Comparison of ENCODE assay signal across 23 cellular contexts in the genomic region with DNA sequence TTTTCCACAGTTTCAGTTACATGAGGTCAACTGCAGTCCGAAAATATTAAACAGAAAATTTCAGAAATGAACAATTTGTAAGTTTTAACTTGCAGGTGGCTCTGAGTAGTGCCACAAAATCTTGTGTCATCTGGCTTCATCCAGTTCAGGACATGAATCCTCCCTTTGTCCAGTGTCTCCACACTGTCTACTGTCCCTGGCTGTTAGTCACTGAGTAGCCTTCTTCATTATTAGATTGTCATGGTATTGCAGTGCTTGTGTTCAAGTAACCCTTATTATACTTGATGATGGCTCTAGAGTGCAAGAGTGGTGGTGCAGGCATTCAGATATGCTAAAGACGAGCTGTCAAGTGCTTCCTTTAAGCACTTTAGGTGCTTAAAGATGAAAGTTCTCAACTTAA.
DNase-seq lines count a peak whose midpoint lies in the region; ATAC-seq and TF ChIP-seq lines count a peak whose summit lies in the region.
"Had no signal": no experiment of that assay in that cellular context is flagged by ENCODE, and none has a peak within 500 bp of the region (broad histone marks: within the 10 kb centered on the region; RNA-seq: fewer than 3 reads in every experiment).

No MANE protein-coding gene starts in this region.

- H3K18ac ChIP-seq in neuronal stem cell (ENCODE audit: low read length): no peak overlapping the region

- CTCF ChIA-PET in PC-3 (lab: Charles Lee): interaction anchor here (1.0 kb wide), 1 partner anchor 13 kb away, joined by 12 read pairs; no protein-coding TSS in a partner anchor

- H3K4me1 ChIP-seq in PC-3 (ENCODE audit: insufficient read depth, low read length) (peaks cover 17% of the 10 kb centered on the region), foreskin keratinocyte (peaks cover 4% of the 10 kb centered on the region), neuronal stem cell (ENCODE audit: control insufficient read depth in 2 of 2, insufficient read depth in 1 of 2, low read depth in 1 of 2, low read length in 2 of 2) (peaks cover 0 to 7% of the 10 kb centered on the region in 2 donors)
- H3K4me1 ChIP-seq: adrenal gland, colonic mucosa, spleen had no signal

- H3K36me3 ChIP-seq in PC-3 (ENCODE audit: low read depth, low read length): no peaks in the 10 kb centered on the region
- H3K36me3 ChIP-seq in neuronal stem cell (replicated peaks in 1 of 2; ENCODE audit: control insufficient read depth in 2 of 2, insufficient read depth in 2 of 2, low read length in 2 of 2): no peaks in the 10 kb centered on the region
- H3K36me3 ChIP-seq: adrenal gland, colonic mucosa, spleen had no signal

- H3K9me2 ChIP-seq in PC-3 (replicated peaks; ENCODE audit: low read length): no peaks in the 10 kb centered on the region

- H2BK120ac ChIP-seq in neuronal stem cell (ENCODE audit: low read depth, low read length): no peak overlapping the region

- no peak overlapping the region for H3K14ac ChIP-seq in neuronal stem cell (ENCODE audit: low read length)

- H3K79me1 ChIP-seq in neuronal stem cell (ENCODE audit: low read depth, low read length): no peaks in the 10 kb centered on the region

- H2BK12ac ChIP-seq in neuronal stem cell (ENCODE audit: low read length): no peak overlapping the region

- no peak overlapping the region for H3K4me3 ChIP-seq in PC-3 (ENCODE audit: low read length)
- no peak overlapping the region for H3K4me3 ChIP-seq in neuronal stem cell (ENCODE audit: low read length in 2 of 2)
- H3K4me3 ChIP-seq: adrenal gland, colonic mucosa, GM23338, spleen, transverse colon had no signal

- no peak overlapping the region for H3K23ac ChIP-seq in neuronal stem cell (ENCODE audit: low read depth, low read length, poor library complexity)

- no peak overlapping the region for H4K8ac ChIP-seq in neuronal stem cell (ENCODE audit: low read depth, low read length)

- no peak for TF ChIP-seq CTCF in PC-3 (conservative IDR thresholded peaks at IDR 0.05; ENCODE audit: low read depth, low read length)
- no peak for TF ChIP-seq CTCF in foreskin keratinocyte (conservative IDR thresholded peaks at IDR 0.05)

- H4K20me1 ChIP-seq in PC-3 (ENCODE audit: low read length): no peaks in the 10 kb centered on the region

- H3K4me2 ChIP-seq in PC-3 (ENCODE audit: low read length): peak overlapping the region; percentile 46
- H3K4me2 ChIP-seq in neuronal stem cell (ENCODE audit: insufficient read depth, low read length, poor library complexity, severe bottlenecking): no peak overlapping the region
- H3K4me2 ChIP-seq: GM23338 had no signal

- H3K27me3 ChIP-seq in PC-3 (ENCODE audit: low read length) (no peaks in the 10 kb centered on the region), foreskin keratinocyte (no peaks in the 10 kb centered on the region), neuronal stem cell (ENCODE audit: control insufficient read depth in 3 of 3, insufficient read depth in 3 of 3, low read depth in 1 of 3, low read length in 3 of 3) (no peaks in the 10 kb centered on the region)
- H3K27me3 ChIP-seq: adrenal gland, colonic mucosa, transverse colon had no signal

- no CpG with 5 or more reads among the region's 2 CpGs for WGBS in neuronal stem cell (ENCODE audit: extremely low coverage in 2 of 2, insufficient read length in 2 of 2, insufficient replicate concordance in 1 of 2), 2 donors

- H2BK5ac ChIP-seq in neuronal stem cell (ENCODE audit: low read length): no peak overlapping the region

- no TSS peak for BruUV-seq in PC-3 (replicated peaks; lab: Mats Ljungman, UMichigan)

- no peaks in the 10 kb centered on the region for H3K79me2 ChIP-seq in PC-3 (ENCODE audit: low read length)

- POLR2A ChIA-PET in PC-3 (lab: Charles Lee; ENCODE audit: unreplicated experiment): no interaction called here

- peak; percentile 50 for DNase-seq in Ammon's horn (ENCODE audit: low spot score)
- peak; percentile 24 for DNase-seq in PC-3
- no peak for DNase-seq in foreskin keratinocyte
- DNase-seq in neuronal stem cell (ENCODE audit: low spot score): no peak
- no peak for DNase-seq in RPMI8226
- no peak for DNase-seq in HK-2 (ENCODE audit: unreplicated experiment)
- no peak for DNase-seq in NCI-H1105 treated with DMSO at 0.1 percent for 48 hours (lab: John Stamatoyannopoulos, UW)
- DNase-seq: activated CD4-positive, CD25-positive, alpha-beta regulatory T cell treated with anti-CD3 and anti-CD28 coated beads, Interleukin-2, amount 50 U/mL, for 72 hours; activated CD8-positive, alpha-beta T cell treated with anti-CD3 and anti-CD28 coated beads, Interleukin-2, amount 10 ng/mL, durations not matched to agents 7 days and 5 days; adrenal gland; COR-L47; Kasumi-1; NCI-H2029; NCI-H446 treated with DMSO at 0.1 percent for 48 hours; retina; spleen; stimulated activated CD4-positive, alpha-beta T cell treated with anti-CD3 and anti-CD28 coated beads, Interleukin-4, amount 100 ng/mL, for 24 hours; stimulated activated naive CD8-positive, alpha-beta T cell treated with anti-CD3 and anti-CD28 coated beads, Interleukin-15, Interleukin-2, amounts not matched to agents 100 U/mL and 50 U/mL, for 24 hours; transverse colon had no signal

- H3K9ac ChIP-seq in PC-3 (ENCODE audit: low read length): no peak overlapping the region
- H3K9ac ChIP-seq in neuronal stem cell (ENCODE audit: low read depth, low read length, poor library complexity): no peak overlapping the region

- no peaks in the 10 kb centered on the region for H3K9me3 ChIP-seq in PC-3 (ENCODE audit: low read length)
- peaks cover 3 to 5% of the 10 kb centered on the region in 2 donors for H3K9me3 ChIP-seq in neuronal stem cell (replicated peaks in 1 of 2; ENCODE audit: control insufficient read depth in 2 of 2, insufficient read depth in 1 of 2, low read depth in 1 of 2, low read length in 2 of 2)
- H3K9me3 ChIP-seq: colonic mucosa had no signal

- H3F3A ChIP-seq in PC-3 (ENCODE audit: low read length, unreplicated experiment): no peaks in the 10 kb centered on the region

- no peak overlapping the region for H2BK15ac ChIP-seq in neuronal stem cell (ENCODE audit: low read length)

- H2AK5ac ChIP-seq in neuronal stem cell (ENCODE audit: low read depth, low read length): no peak overlapping the region

- H4K91ac ChIP-seq in neuronal stem cell (ENCODE audit: low read depth, low read length, poor library complexity): no peak overlapping the region

- no peak overlapping the region for H3K4ac ChIP-seq in neuronal stem cell (ENCODE audit: low read length)

- intact Hi-C loops in PC-3 (cut with micrococcal nuclease): no loop called here

- H2AFZ ChIP-seq in PC-3 (ENCODE audit: low read length) (no peak overlapping the region), neuronal stem cell (ENCODE audit: low read length) (peak overlapping the region; percentile 52)
- H2AFZ ChIP-seq: GM23338 had no signal

- H3K27ac ChIP-seq in PC-3 (ENCODE audit: low read length) (no peak overlapping the region), foreskin keratinocyte (no peak overlapping the region), neuronal stem cell (replicated peaks; ENCODE audit: low read length) (no peak overlapping the region)
- H3K27ac ChIP-seq: adrenal gland, colonic mucosa, spleen, transverse colon had no signal

- peak; percentile 37 for ATAC-seq in PC-3
- ATAC-seq in foreskin keratinocyte: peak; percentile 10
- no peak for ATAC-seq in HG02798 (IDR thresholded peaks at IDR 0.05; ENCODE audit: poor library complexity, unreplicated experiment)
- ATAC-seq: activated CD8-positive, alpha-beta T cell treated with anti-CD3 and anti-CD28 coated beads, Interleukin-2, amount 10 ng/mL, durations not matched to agents 7 days and 5 days; GM23338; Panc1; stimulated activated naive CD8-positive, alpha-beta T cell treated with anti-CD3 and anti-CD28 coated beads, Interleukin-15, Interleukin-2, amounts not matched to agents 100 U/mL and 50 U/mL, for 24 hours had no signal

Comparison
In these comparisons a context has a peak if more than half of its experiments do, and no peak if none do; other contexts are left out.
1. DNase-seq: peak in Ammon's horn (single experiment) and PC-3 (single experiment); none in foreskin keratinocyte (0 of 2), neuronal stem cell (single experiment), RPMI8226 (single experiment), HK-2 (single experiment) and NCI-H1105 treated with DMSO at 0.1 percent for 48 hours (single experiment).